In genomic region chr10:127869329-127869728, GRCh38 we compare ENCODE assay signal across 10 cellular contexts. TPM values are rescaled to one million over a fixed set of nuclear protein-coding genes. Genes with fewer than 3 reads are reported as not detected.
"Had no signal": no experiment of that assay in that cellular context is flagged by ENCODE, and none has a peak within 500 bp of the region (broad histone marks: within the 10 kb centered on the region; RNA-seq: fewer than 3 reads in every experiment).

No MANE protein-coding gene starts in this region.

- ATAC-seq: K562 had no signal

- H2AFZ ChIP-seq: GM23248 had no signal

- H3K27ac ChIP-seq: GM23248, HL-60 had no signal

- FAIRE-seq: K562 had no signal

- H3K9me3 ChIP-seq: HAP-1 had no signal

- H3K4me1 ChIP-seq: HAP-1 had no signal

- DNase-seq: GM23248, GOT3, H7, HFFc6, IMR-90, KG1 had no signal

- H3K9ac ChIP-seq: GM23248 had no signal

- H3K4me3 ChIP-seq: GM23248, HAP-1, K562 had no signal

- H3K36me3 ChIP-seq: HAP-1 had no signal

RNA-seq across cellular contexts. Expression of gene CLRN3, which starts 23.4 kb away (rescaled TPM):
- total RNA-seq: GM23248, H7, HFFc6, HT1080, IMR-90, K562 had no signal
- polyA plus RNA-seq: GM23248, IMR-90, K562 had no signal
